Comparison of ENCODE assay signal across 6 cellular contexts in genomic region chr12:53230971-53231858, GRCh38. TPM values are rescaled to one million over a fixed set of nuclear protein-coding genes. Genes with fewer than 3 reads are reported as not detected.
DNase-seq lines count a peak whose midpoint lies in the region; ATAC-seq and TF ChIP-seq lines count a peak whose summit lies in the region.

No MANE protein-coding gene starts in this region.

- no peaks in the 10 kb centered on the region for H3K27me3 ChIP-seq in iPS DF 6.9 (ENCODE audit: control insufficient read depth, insufficient read depth, low read length)
- no peaks in the 10 kb centered on the region for H3K27me3 ChIP-seq in upper lobe of left lung

- H3K36me3 Mint-ChIP-seq in activated naive CD4-positive, alpha-beta T cell treated with anti-CD3 and anti-CD28 coated beads for 36 hours (ENCODE audit: low read depth), result no peaks in the 10 kb centered on the region

- WGBS in iPS DF 6.9 (ENCODE audit: insufficient coverage, insufficient read length), result no CpG with 5 or more reads among the region's 19 CpGs
- 47 to 51% methylated on average over 15 to 19 of the region's 19 CpGs for WGBS in upper lobe of left lung, 2 donors

- no peaks in the 10 kb centered on the region for H3K36me3 ChIP-seq in iPS DF 6.9 (ENCODE audit: control insufficient read depth, insufficient read depth, low read length)
- H3K36me3 ChIP-seq in upper lobe of left lung, result peaks cover 0 to 3% (median 0%) of the 10 kb centered on the region in 4 donors

- CTCF ChIA-PET in activated naive CD4-positive, alpha-beta T cell treated with anti-CD3 and anti-CD28 coated beads for 36 hours (lab: Charles Lee), result interaction anchor here (0.6 kb wide), 1 partner anchor 13 kb away, joined by 3 read pairs; no protein-coding TSS in a partner anchor

- H3K4me1 Mint-ChIP-seq in activated naive CD4-positive, alpha-beta T cell treated with anti-CD3 and anti-CD28 coated beads for 36 hours (ENCODE audit: low read depth), result peaks cover 54% of the 10 kb centered on the region

- ATAC-seq in upper lobe of left lung (ENCODE audit: low FRiP score in 2 of 2), result peak in 1 of 2 donors; percentile 8
- no peak for ATAC-seq in HG03457 (IDR thresholded peaks at IDR 0.05; ENCODE audit: unreplicated experiment)

- no peaks in the 10 kb centered on the region for H3K9me3 ChIP-seq in iPS DF 6.9 (ENCODE audit: control insufficient read depth, insufficient read depth, low read length)
- no peaks in the 10 kb centered on the region for H3K9me3 ChIP-seq in upper lobe of left lung

- no peak overlapping the region for H3K27ac ChIP-seq in iPS DF 6.9 (ENCODE audit: low read length)
- H3K27ac ChIP-seq in upper lobe of left lung, result peak overlapping the region; percentile 72 to 90 (median 86)

- H3K4me3 ChIP-seq in iPS DF 6.9 (ENCODE audit: low read length) (peak overlapping the region; percentile 64; the same call in 1 of the 2 replicates), upper lobe of left lung (peak overlapping the region; percentile 59 to 79 (median 65))

- peak overlapping the region; percentile 30 for H3K4me3 Mint-ChIP-seq in activated naive CD4-positive, alpha-beta T cell treated with anti-CD3 and anti-CD28 coated beads for 36 hours

- H3K4me1 ChIP-seq in iPS DF 6.9 (ENCODE audit: control insufficient read depth, insufficient read depth, low read length) (peaks cover 26% of the 10 kb centered on the region), upper lobe of left lung (peaks cover 35 to 48% (median 46%) of the 10 kb centered on the region in 4 donors)

- no peaks in the 10 kb centered on the region for H3K9me3 Mint-ChIP-seq in activated naive CD4-positive, alpha-beta T cell treated with anti-CD3 and anti-CD28 coated beads for 36 hours

- H3K27ac Mint-ChIP-seq in activated naive CD4-positive, alpha-beta T cell treated with anti-CD3 and anti-CD28 coated beads for 36 hours, result no peak overlapping the region

- no peak for TF ChIP-seq POLR2A in upper lobe of left lung (IDR thresholded peaks at IDR 0.05)

- intact Hi-C loops in activated naive CD4-positive, alpha-beta T cell treated with anti-CD3 and anti-CD28 coated beads for 36 hours (cut with micrococcal nuclease), result no loop called here

- H3K27me3 Mint-ChIP-seq in activated naive CD4-positive, alpha-beta T cell treated with anti-CD3 and anti-CD28 coated beads for 36 hours (ENCODE audit: low read depth), result no peaks in the 10 kb centered on the region

- TF ChIP-seq EP300 in upper lobe of left lung (IDR thresholded peaks at IDR 0.05), result no peak

- TF ChIP-seq CTCF in upper lobe of left lung (IDR thresholded peaks at IDR 0.05), result no peak

- DNase-seq in activated naive CD4-positive, alpha-beta T cell treated with anti-CD3 and anti-CD28 coated beads for 36 hours, result no peak
- DNase-seq in activated naive CD4-positive, alpha-beta T cell (lab: John Stamatoyannopoulos, UW), result no peak
- DNase-seq in iPS DF 6.9 (ENCODE audit: low read depth, low spot score) (no peak), upper lobe of left lung (no peak), RPMI8226 (no peak)

RNA-seq across cellular contexts. Expression of gene RARG, which starts 0.8 kb away (rescaled TPM):
- total RNA-seq in activated naive CD4-positive, alpha-beta T cell treated with anti-CD3 and anti-CD28 coated beads for 36 hours, result 1 to 10 TPM; 4.0 to 4.6 TPM
- 10 to 100 TPM; 21.2 to 43.0 (median 32.1) TPM for total RNA-seq in upper lobe of left lung

RNA-seq across cellular contexts. Expression of gene ITGB7, which starts 24.2 kb away (rescaled TPM):
- total RNA-seq in activated naive CD4-positive, alpha-beta T cell treated with anti-CD3 and anti-CD28 coated beads for 36 hours, result 10 to 100 TPM; 32.3 to 32.5 TPM
- total RNA-seq in upper lobe of left lung, result 10 to 100 TPM in 1 of 6 donors, 1 to 10 TPM in 5; 3.1 to 12.9 (median 4.7) TPM

RNA-seq across cellular contexts. Expression of gene ESPL1, which starts 36.9 kb away (rescaled TPM):
- 10 to 100 TPM; 53.3 to 54.2 TPM for total RNA-seq in activated naive CD4-positive, alpha-beta T cell treated with anti-CD3 and anti-CD28 coated beads for 36 hours
- total RNA-seq in upper lobe of left lung, result 1 to 10 TPM; 1.5 to 5.3 (median 2.1) TPM

RNA-seq across cellular contexts. Expression of gene CSAD, which starts 50.5 kb away (rescaled TPM):
- total RNA-seq in activated naive CD4-positive, alpha-beta T cell treated with anti-CD3 and anti-CD28 coated beads for 36 hours, result 10 to 100 TPM; 31.5 to 32.3 TPM
- 100 to 1,000 TPM in 1 of 6 donors, 10 to 100 TPM in 5; 19.8 to 164 (median 28.6) TPM for total RNA-seq in upper lobe of left lung

RNA-seq across cellular contexts. Expression of gene ZNF740, which starts 50.7 kb away (rescaled TPM):
- 10 to 100 TPM; 40.4 to 42.0 TPM for total RNA-seq in activated naive CD4-positive, alpha-beta T cell treated with anti-CD3 and anti-CD28 coated beads for 36 hours
- 10 to 100 TPM in 5 of 6 donors, 1 to 10 TPM in 1; 9.6 to 52.4 (median 24.0) TPM for total RNA-seq in upper lobe of left lung

Comparison
In these comparisons a context has a peak if more than half of its experiments do, and no peak if none do; other contexts are left out.
1. RNA of gene ESPL1, which starts 36.9 kb away (total RNA-seq): 53.3 to 54.2 TPM in activated naive CD4-positive, alpha-beta T cell treated with anti-CD3 and anti-CD28 coated beads for 36 hours; 1.5 to 5.3 TPM in upper lobe of left lung; every median in the first group is over 4 times any median in the second.